ENCODE assay signal across 31 cellular contexts in genomic region chr7:128131701-128132100, GRCh38.
"Had no signal": no experiment of that assay in that cellular context is flagged by ENCODE, and none has a peak within 500 bp of the region (broad histone marks: within the 10 kb centered on the region; RNA-seq: fewer than 3 reads in every experiment).

No MANE protein-coding gene starts in this region.

- H3K36me3 ChIP-seq: adrenal gland, breast epithelium, SJCRH30, WERI-Rb-1 had no signal

- H3K4me1 ChIP-seq: breast epithelium, SJCRH30 had no signal

- H3K27ac ChIP-seq: adrenal gland, body of pancreas, breast epithelium, SJCRH30, SK-N-MC, WERI-Rb-1 had no signal

- H3K9me3 ChIP-seq: adrenal gland, body of pancreas, breast epithelium, SJCRH30 had no signal

- DNase-seq: activated CD4-positive, alpha-beta T cell treated with anti-CD3 and anti-CD28 coated beads for 1 hour; activated CD4-positive, alpha-beta T cell treated with anti-CD3 and anti-CD28 coated beads, Interleukin-2, amount 10 ng/mL, durations not matched to agents 24 days and 14 days; activated CD4-positive, alpha-beta T cell treated with anti-CD3 and anti-CD28 coated beads, Interleukin-2, amount 50 U/mL, for 4 hours; activated CD4-positive, CD25-positive, alpha-beta regulatory T cell; activated CD8-positive, alpha-beta T cell treated with anti-CD3 and anti-CD28 coated beads, Interleukin-2, amount 10 ng/mL, durations not matched to agents 7 days and 5 days; activated gamma-delta T cell treated with Interleukin-2 at 50 U/mL for 16 hours; activated naive CD4-positive, alpha-beta T cell treated with anti-CD3 and anti-CD28 coated beads for 36 hours; activated T-cell treated with anti-CD3 and anti-CD28 coated beads, Interleukin-2, amount 50 U/mL, for 24 hours; adrenal gland; body of pancreas; Karpas-422; KBM-7; NCI-H1048; NCI-H1105 treated with DMSO at 0.1 percent for 48 hours; NCI-H1436; NCI-H1694; NCI-H1930; NCI-H2081 treated with DMSO at 0.1 percent for 48 hours; NCI-H226; NCI-H446 treated with DMSO at 0.1 percent for 48 hours; NCI-H524; NCI-H69; SHP77; SJCRH30; T1000; WERI-Rb-1 had no signal

- H3K4me3 ChIP-seq: adrenal gland, body of pancreas, breast epithelium, SJCRH30, SK-N-MC had no signal

- FAIRE-seq: astrocyte had no signal

- ATAC-seq: activated CD8-positive, alpha-beta T cell treated with anti-CD3 and anti-CD28 coated beads, Interleukin-2, amount 10 ng/mL, durations not matched to agents 7 days and 5 days; activated naive CD4-positive, alpha-beta T cell treated with anti-CD3 and anti-CD28 coated beads, Interleukin-2, amount 50 U/mL, for 72 hours; body of pancreas; Panc1 had no signal
